ENCODE assay signal across 20 cellular contexts in the genomic region with DNA sequence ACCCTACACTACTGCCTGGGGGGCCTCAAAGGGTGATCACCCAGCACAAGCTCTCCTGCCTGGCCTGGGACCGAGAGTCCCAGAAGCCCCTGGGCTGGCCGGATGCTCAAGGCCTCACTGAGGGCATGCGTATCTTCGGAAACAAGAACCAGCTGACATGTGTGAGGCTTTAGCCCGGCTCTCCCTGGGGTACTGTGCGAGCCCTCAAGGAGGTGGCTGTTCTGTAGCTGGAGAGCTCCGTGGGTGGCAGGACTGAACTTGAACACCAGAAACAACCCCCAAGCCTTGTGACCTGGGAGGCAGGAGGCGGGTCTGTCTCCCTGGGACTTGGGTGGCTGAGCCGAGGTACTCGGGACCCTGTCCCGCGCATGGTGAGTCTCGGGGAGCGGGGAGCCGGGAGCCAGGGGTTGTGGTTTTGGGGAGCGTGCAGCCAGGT. TPM values are rescaled to one million over a fixed set of nuclear protein-coding genes. Genes with fewer than 3 reads are reported as not detected.
"Had no signal": no experiment of that assay in that cellular context is flagged by ENCODE, and none has a peak within 500 bp of the region (broad histone marks: within the 10 kb centered on the region; RNA-seq: fewer than 3 reads in every experiment).

No MANE protein-coding gene starts in this region.

- H3K27me3 ChIP-seq: upper lobe of right lung had no signal

- H3K36me3 ChIP-seq: cardiac muscle cell, esophagus muscularis mucosa, stomach, thoracic aorta, upper lobe of right lung had no signal

- ATAC-seq: activated CD8-positive, alpha-beta memory T cell treated with anti-CD3 and anti-CD28 coated beads, Interleukin-2, amount 10 ng/mL, durations not matched to agents 7 days and 5 days; left colon; natural killer cell treated with Interleukin-12 subunit alpha and Interleukin-12 subunit beta and Interleukin-15 and Interleukin-18, amount 100 ng/mL, for 72 hours; upper lobe of right lung had no signal

- H3K9me3 ChIP-seq: esophagus muscularis mucosa, stomach, thoracic aorta, upper lobe of right lung had no signal

- H3K4me3 ChIP-seq: cardiac muscle cell, esophagus muscularis mucosa, lung, skin epidermis, stomach, thoracic aorta, upper lobe of right lung had no signal

- H3K36me3 Mint-ChIP-seq: natural killer cell treated with Interleukin-12 subunit alpha and Interleukin-12 subunit beta and Interleukin-15 and Interleukin-18, amount 100 ng/mL, for 72 hours had no signal

- H3K27ac Mint-ChIP-seq: activated CD4-positive, alpha-beta memory T cell treated with anti-CD3 and anti-CD28 coated beads, Interleukin-2, amount 10 ng/mL, durations not matched to agents 7 days and 5 days; activated CD8-positive, alpha-beta memory T cell treated with anti-CD3 and anti-CD28 coated beads, Interleukin-2, amount 10 ng/mL, durations not matched to agents 7 days and 5 days; activated naive CD8-positive, alpha-beta T cell treated with anti-CD3 and anti-CD28 coated beads, Interleukin-2, amount 10 ng/mL, durations not matched to agents 7 days and 5 days; natural killer cell treated with Interleukin-12 subunit alpha and Interleukin-12 subunit beta and Interleukin-15 and Interleukin-18, amount 100 ng/mL, for 72 hours had no signal

- DNase-seq: activated CD4-positive, alpha-beta memory T cell treated with anti-CD3 and anti-CD28 coated beads, Interleukin-2, amount 10 ng/mL, durations not matched to agents 7 days and 5 days; activated CD4-positive, alpha-beta T cell treated with anti-CD3 and anti-CD28 coated beads for 4 hours; activated CD8-positive, alpha-beta memory T cell treated with anti-CD3 and anti-CD28 coated beads, Interleukin-2, amount 10 ng/mL, durations not matched to agents 7 days and 5 days; activated naive CD4-positive, alpha-beta T cell; activated naive CD8-positive, alpha-beta T cell treated with anti-CD3 and anti-CD28 coated beads, Interleukin-2, amount 10 ng/mL, durations not matched to agents 7 days and 5 days; amygdala; dermis blood vessel endothelial cell; effector memory CD4-positive, alpha-beta T cell; left colon; stimulated activated CD4-positive, alpha-beta T cell treated with anti-CD3 and anti-CD28 coated beads, Interleukin-15, amount 100 ng/mL, for 24 hours; stimulated activated CD4-positive, alpha-beta T cell treated with anti-CD3 and anti-CD28 coated beads, Interleukin-2, amount 100 ng/mL, for 48 hours; stomach; upper lobe of right lung had no signal

- H3K27ac ChIP-seq: cardiac muscle cell, esophagus muscularis mucosa, skin epidermis, stomach, thoracic aorta, upper lobe of right lung had no signal

- H3K4me1 ChIP-seq: upper lobe of right lung had no signal

- H3K4me3 Mint-ChIP-seq: activated CD4-positive, alpha-beta memory T cell treated with anti-CD3 and anti-CD28 coated beads, Interleukin-2, amount 10 ng/mL, durations not matched to agents 7 days and 5 days; activated CD8-positive, alpha-beta memory T cell treated with anti-CD3 and anti-CD28 coated beads, Interleukin-2, amount 10 ng/mL, durations not matched to agents 7 days and 5 days; activated naive CD8-positive, alpha-beta T cell treated with anti-CD3 and anti-CD28 coated beads, Interleukin-2, amount 10 ng/mL, durations not matched to agents 7 days and 5 days; natural killer cell treated with Interleukin-12 subunit alpha and Interleukin-12 subunit beta and Interleukin-15 and Interleukin-18, amount 100 ng/mL, for 72 hours had no signal

RNA-seq across cellular contexts. Expression of gene DPEP1, which starts 7.0 kb away (rescaled TPM):
- total RNA-seq: activated CD4-positive, alpha-beta memory T cell treated with anti-CD3 and anti-CD28 coated beads, Interleukin-2, amount 10 ng/mL, durations not matched to agents 7 days and 5 days; activated CD8-positive, alpha-beta memory T cell treated with anti-CD3 and anti-CD28 coated beads, Interleukin-2, amount 10 ng/mL, durations not matched to agents 7 days and 5 days; activated naive CD8-positive, alpha-beta T cell treated with anti-CD3 and anti-CD28 coated beads, Interleukin-2, amount 10 ng/mL, durations not matched to agents 7 days and 5 days; natural killer cell treated with Interleukin-12 subunit alpha and Interleukin-12 subunit beta and Interleukin-15 and Interleukin-18, amount 100 ng/mL, for 72 hours; T-helper 2 cell treated with Interferon-gamma antibody and Interleukin-4, amounts not matched to agents 100 ng/mL and 5 ng/mL, for 36 hours; thoracic aorta had no signal

RNA-seq across cellular contexts. Expression of gene CPNE7, which starts 44.9 kb away (rescaled TPM):
- total RNA-seq: thoracic aorta had no signal
